ENCODE assay signal across 20 cellular contexts in the genomic region with DNA sequence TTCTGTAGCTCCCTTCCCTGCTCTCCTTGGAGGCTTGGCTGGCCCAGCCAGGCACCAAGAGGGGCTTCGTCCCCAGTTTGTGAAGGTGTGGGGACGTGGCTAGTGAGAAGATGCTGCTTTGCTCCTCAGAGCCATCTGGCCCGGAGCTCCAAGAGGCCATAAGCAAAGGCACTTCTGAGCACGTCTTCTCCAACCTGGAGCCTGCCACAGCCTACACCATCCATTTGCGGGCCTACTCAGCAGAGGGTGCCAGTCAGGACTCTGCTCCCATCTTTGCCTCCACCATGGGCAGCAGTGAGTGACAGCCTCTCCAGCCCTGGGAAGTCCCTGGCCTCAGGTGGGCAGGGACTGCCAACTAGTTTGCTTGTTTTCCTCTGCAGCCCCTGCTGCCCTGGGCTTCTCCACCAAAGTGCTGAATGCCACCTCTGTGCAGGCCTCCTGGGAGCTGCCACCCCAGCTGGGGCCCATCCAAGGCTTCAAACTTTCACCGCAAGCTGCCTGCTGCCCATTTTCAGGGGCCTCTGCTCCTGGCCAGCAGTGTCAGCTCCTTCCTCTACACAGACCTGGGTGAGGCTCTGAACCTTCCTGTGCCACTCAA. TPM values are rescaled to one million over a fixed set of nuclear protein-coding genes. Genes with fewer than 3 reads are reported as not detected.
DNase-seq lines count a peak whose midpoint lies in the region; ATAC-seq and TF ChIP-seq lines count a peak whose summit lies in the region.
"Had no signal": no experiment of that assay in that cellular context is flagged by ENCODE, and none has a peak within 500 bp of the region (broad histone marks: within the 10 kb centered on the region; RNA-seq: fewer than 3 reads in every experiment).

No MANE protein-coding gene starts in this region.

- POLR2A ChIA-PET in RWPE1 (lab: Yijun Ruan, JAX; ENCODE audit: low non-redundant PET): no interaction called here

- H3K23ac ChIP-seq in trophoblast cell (ENCODE audit: low read length) (no peak overlapping the region), mesendoderm (ENCODE audit: low read length) (no peak overlapping the region)

- no peak overlapping the region for H3K4me3 Mint-ChIP-seq in activated T-cell treated with anti-CD3 and anti-CD28 coated beads, Interleukin-2, amount 50 U/mL, for 24 hours
- H3K4me3 Mint-ChIP-seq in activated T-cell treated with anti-CD3 and anti-CD28 coated beads, Interleukin-2, amount 50 U/mL, for 72 hours: no peak overlapping the region
- H3K4me3 Mint-ChIP-seq in chondrocyte (ENCODE audit: unreplicated experiment): no peak overlapping the region

- H3K4ac ChIP-seq in trophoblast cell (ENCODE audit: low read depth, low read length): no peak overlapping the region
- H3K4ac ChIP-seq in mesendoderm (ENCODE audit: low read depth, low read length): no peak overlapping the region

- H3K79me2 ChIP-seq in trophoblast cell (ENCODE audit: control insufficient read depth, insufficient read depth, low read length, poor library complexity) (no peaks in the 10 kb centered on the region), mesendoderm (ENCODE audit: control insufficient read depth, insufficient read depth, low read length) (no peaks in the 10 kb centered on the region)

- no peak overlapping the region for H4K12ac ChIP-seq in trophoblast cell (ENCODE audit: low read depth, low read length)

- no peak overlapping the region for H2BK15ac ChIP-seq in mesendoderm (replicated peaks; ENCODE audit: low read depth)

- no peak overlapping the region for H2BK5ac ChIP-seq in trophoblast cell (ENCODE audit: low read depth, low read length, poor library complexity)
- no peak overlapping the region for H2BK5ac ChIP-seq in mesendoderm (ENCODE audit: low read length)

- peaks cover 32% of the 10 kb centered on the region for H3K4me1 Mint-ChIP-seq in activated T-cell treated with anti-CD3 and anti-CD28 coated beads, Interleukin-2, amount 50 U/mL, for 24 hours (ENCODE audit: low read depth)
- H3K4me1 Mint-ChIP-seq in activated T-cell treated with anti-CD3 and anti-CD28 coated beads, Interleukin-2, amount 50 U/mL, for 72 hours (ENCODE audit: low read depth): peaks cover 48% of the 10 kb centered on the region
- peaks cover 8% of the 10 kb centered on the region for H3K4me1 Mint-ChIP-seq in chondrocyte (ENCODE audit: low read depth)

- intact Hi-C loops in vagina (cut with DNase I): no loop called here

- TF ChIP-seq POLR2A in vagina (IDR thresholded peaks at IDR 0.05): no peak

- H3K4me1 ChIP-seq in trophoblast cell (ENCODE audit: control insufficient read depth in 1 of 2, insufficient read depth in 2 of 2, low read length in 2 of 2): no peaks in the 10 kb centered on the region
- H3K4me1 ChIP-seq in mesendoderm (ENCODE audit: control insufficient read depth, low read depth, low read length): no peaks in the 10 kb centered on the region
- H3K4me1 ChIP-seq in vagina: no peaks in the 10 kb centered on the region

- H2BK120ac ChIP-seq in trophoblast cell (ENCODE audit: insufficient read depth, low read length, poor library complexity) (no peak overlapping the region), mesendoderm (ENCODE audit: low read depth, low read length) (no peak overlapping the region)

- no peak overlapping the region for H4K5ac ChIP-seq in mesendoderm (ENCODE audit: low read length)

- no peak overlapping the region for H2BK12ac ChIP-seq in trophoblast cell (ENCODE audit: low read length)

- no peak overlapping the region for H2AK5ac ChIP-seq in trophoblast cell (ENCODE audit: low read length)
- no peak overlapping the region for H2AK5ac ChIP-seq in mesendoderm (ENCODE audit: low read length)

- no peak for ATAC-seq in activated T-cell treated with anti-CD3 and anti-CD28 coated beads, Interleukin-2, amount 50 U/mL, for 72 hours (replicated peaks in 1 of 2)
- no peak for ATAC-seq in HG02763 (IDR thresholded peaks at IDR 0.05; ENCODE audit: unreplicated experiment)

- H3K14ac ChIP-seq in trophoblast cell (ENCODE audit: low read length): no peak overlapping the region

- peak overlapping the region; percentile 44 for H3K27ac Mint-ChIP-seq in activated T-cell treated with anti-CD3 and anti-CD28 coated beads, Interleukin-2, amount 50 U/mL, for 24 hours
- H3K27ac Mint-ChIP-seq in activated T-cell treated with anti-CD3 and anti-CD28 coated beads, Interleukin-2, amount 50 U/mL, for 72 hours: no peak overlapping the region
- peak overlapping the region; percentile 61 for H3K27ac Mint-ChIP-seq in chondrocyte (ENCODE audit: unreplicated experiment)

- no peak overlapping the region for H3K9ac ChIP-seq in trophoblast cell (ENCODE audit: low read length)
- H3K9ac ChIP-seq in mesendoderm (ENCODE audit: low read length): no peak overlapping the region

- no peaks in the 10 kb centered on the region for H3K79me1 ChIP-seq in trophoblast cell (ENCODE audit: low read length)
- no peaks in the 10 kb centered on the region for H3K79me1 ChIP-seq in mesendoderm (ENCODE audit: low read length)

- H3K9me3 ChIP-seq in trophoblast cell (ENCODE audit: insufficient read depth, low read depth, low read length) (no peaks in the 10 kb centered on the region), vagina (no peaks in the 10 kb centered on the region)
- H3K9me3 ChIP-seq: adrenal gland, MG63, Peyer's patch, SJSA1 had no signal

- no peaks in the 10 kb centered on the region for H3K27me3 Mint-ChIP-seq in activated T-cell treated with anti-CD3 and anti-CD28 coated beads, Interleukin-2, amount 50 U/mL, for 24 hours
- no peaks in the 10 kb centered on the region for H3K27me3 Mint-ChIP-seq in activated T-cell treated with anti-CD3 and anti-CD28 coated beads, Interleukin-2, amount 50 U/mL, for 72 hours (ENCODE audit: low read depth)
- no peaks in the 10 kb centered on the region for H3K27me3 Mint-ChIP-seq in chondrocyte (ENCODE audit: low read depth)

- CTCF ChIA-PET in RWPE1 (lab: Yijun Ruan, JAX): interaction anchor here (0.6 kb wide), 1 partner anchor 1818 kb away, joined by 7 read pairs; no protein-coding TSS in a partner anchor

- H3K27ac ChIP-seq in RWPE1 (0 out of 2 replicates have a peak overlapping the region, but pooled peaks have one; percentile 28), trophoblast cell (ENCODE audit: low read depth, low read length) (no peak overlapping the region), mesendoderm (ENCODE audit: low read depth, low read length) (no peak overlapping the region), vagina (no peak overlapping the region)
- H3K27ac ChIP-seq: adrenal gland, Peyer's patch, SJSA1, VCaP had no signal

- peaks cover 27% of the 10 kb centered on the region for H3K36me3 Mint-ChIP-seq in activated T-cell treated with anti-CD3 and anti-CD28 coated beads, Interleukin-2, amount 50 U/mL, for 24 hours (ENCODE audit: low read depth)
- peaks cover 0 to 6% of the 10 kb centered on the region in 2 donors for H3K36me3 Mint-ChIP-seq in activated T-cell treated with anti-CD3 and anti-CD28 coated beads, Interleukin-2, amount 50 U/mL, for 72 hours (ENCODE audit: insufficient read depth in 2 of 2)
- peaks cover 2% of the 10 kb centered on the region for H3K36me3 Mint-ChIP-seq in chondrocyte (ENCODE audit: low read depth)

- H3K56ac ChIP-seq in mesendoderm (ENCODE audit: low read length): no peak overlapping the region

- H2AFZ ChIP-seq in trophoblast cell (ENCODE audit: insufficient read depth, low read length, poor library complexity): no peak overlapping the region

- H3K36me3 ChIP-seq in trophoblast cell (ENCODE audit: control insufficient read depth in 1 of 2, insufficient read depth in 2 of 2, low read length in 2 of 2) (peaks cover 18 to 23% of the 10 kb centered on the region in 2 experiments), mesendoderm (ENCODE audit: control insufficient read depth, insufficient read depth, low read length) (no peaks in the 10 kb centered on the region), vagina (no peaks in the 10 kb centered on the region)
- H3K36me3 ChIP-seq: adrenal gland, Peyer's patch, SJSA1 had no signal

- H4K91ac ChIP-seq in trophoblast cell (ENCODE audit: low read depth, low read length): no peak overlapping the region

- H4K8ac ChIP-seq in trophoblast cell (ENCODE audit: low read depth, low read length): no peak overlapping the region
- H4K8ac ChIP-seq in mesendoderm (ENCODE audit: low read depth, low read length): no peak overlapping the region

- H3K27me3 ChIP-seq in trophoblast cell (ENCODE audit: insufficient read depth, low read length) (no peaks in the 10 kb centered on the region), mesendoderm (ENCODE audit: insufficient read depth, low read length, poor library complexity) (no peaks in the 10 kb centered on the region), vagina (no peaks in the 10 kb centered on the region)
- H3K27me3 ChIP-seq: adrenal gland, MG63, Peyer's patch, SJSA1 had no signal

- DNase-seq in activated T-cell treated with anti-CD3 and anti-CD28 coated beads, Interleukin-2, amount 50 U/mL, for 24 hours: no peak
- no peak for DNase-seq in activated T-cell treated with anti-CD3 and anti-CD28 coated beads, Interleukin-2, amount 50 U/mL, for 72 hours
- no peak for DNase-seq in RWPE1 (ENCODE audit: low spot score)
- no peak for DNase-seq in chondrocyte (ENCODE audit: low spot score)
- no peak for DNase-seq in trophoblast cell
- no peak for DNase-seq in mesendoderm
- no peak for DNase-seq in vagina (ENCODE audit: extremely low spot score in 2 of 2)
- DNase-seq: activated CD4-positive, alpha-beta T cell treated with anti-CD3 and anti-CD28 coated beads, Interleukin-2, amount 50 U/mL, for 48 hours; cortex of kidney; MG63; NCI-H1436 treated with DMSO at 0.1 percent for 48 hours; NCI-H2171 treated with DMSO at 0.1 percent for 48 hours; NCI-H524 treated with DMSO at 0.1 percent for 48 hours; retina had no signal

- H3K4me2 ChIP-seq in trophoblast cell (ENCODE audit: low read length): no peak overlapping the region
- no peak overlapping the region for H3K4me2 ChIP-seq in mesendoderm (ENCODE audit: low read length)

- no peaks in the 10 kb centered on the region for H3K9me3 Mint-ChIP-seq in activated T-cell treated with anti-CD3 and anti-CD28 coated beads, Interleukin-2, amount 50 U/mL, for 24 hours
- H3K9me3 Mint-ChIP-seq in activated T-cell treated with anti-CD3 and anti-CD28 coated beads, Interleukin-2, amount 50 U/mL, for 72 hours: no peaks in the 10 kb centered on the region
- H3K9me3 Mint-ChIP-seq in chondrocyte (ENCODE audit: low read depth): no peaks in the 10 kb centered on the region

- H3K4me3 ChIP-seq in trophoblast cell (ENCODE audit: low read depth, low read length) (peak overlapping the region; percentile 51), mesendoderm (ENCODE audit: low read length) (no peak overlapping the region), vagina (no peak overlapping the region)
- H3K4me3 ChIP-seq: adrenal gland, lung, MG63, Peyer's patch, SJSA1 had no signal

- WGBS in trophoblast cell (ENCODE audit: extremely low coverage, insufficient coverage, insufficient read length): no CpG with 5 or more reads among the region's 6 CpGs
- no CpG with 5 or more reads among the region's 6 CpGs for WGBS in mesendoderm (ENCODE audit: extremely low coverage, insufficient coverage, low lambda C conversion rate)

- TF ChIP-seq CTCF in RWPE1 (conservative IDR thresholded peaks at IDR 0.05; ENCODE audit: low read depth) (no peak), chondrocyte (IDR thresholded peaks at IDR 0.05) (no peak), vagina (IDR thresholded peaks at IDR 0.05) (no peak)

- H3K18ac ChIP-seq in trophoblast cell (ENCODE audit: low read length) (no peak overlapping the region), mesendoderm (ENCODE audit: low read length) (no peak overlapping the region)

RNA-seq across cellular contexts. Expression of gene SLC27A3, which starts 25.9 kb away (rescaled TPM):
- 1 to 10 TPM; 5.6 to 8.3 TPM for total RNA-seq in activated T-cell treated with anti-CD3 and anti-CD28 coated beads, Interleukin-2, amount 50 U/mL, for 72 hours
- total RNA-seq in chondrocyte (10.6 to 16.6 TPM (median 11.6 TPM) in 3 replicates), vagina (31.4 TPM)
- polyA plus RNA-seq in trophoblast cell (2013): 16.4 and 16.5 TPM in 2 replicates
- 20.2 TPM for polyA plus RNA-seq in mesendoderm (2013, experiment 1 of 2)
- polyA plus RNA-seq in mesendoderm (2013, experiment 2 of 2): 18.8 TPM
